ENCODE assay signal across 35 cellular contexts in the genomic region with DNA sequence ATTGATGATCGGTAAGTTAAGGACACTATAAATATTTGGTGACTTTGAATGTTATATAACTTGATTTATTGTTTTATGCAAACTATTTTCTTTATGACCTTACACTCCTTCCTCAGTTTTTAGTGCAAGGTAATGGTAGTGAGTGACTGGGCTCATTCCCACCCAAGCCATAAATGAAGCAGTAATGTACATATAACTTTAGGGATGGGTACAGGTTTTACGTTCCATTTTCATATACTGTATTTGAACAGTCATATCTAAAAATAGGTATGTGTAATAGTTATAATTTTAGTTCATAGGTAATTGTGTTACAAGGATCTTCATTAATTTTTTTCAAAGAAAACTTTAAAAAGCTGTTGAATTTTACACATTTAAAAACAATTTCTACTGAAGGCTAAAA.
"Had no signal": no experiment of that assay in that cellular context is flagged by ENCODE, and none has a peak within 500 bp of the region (broad histone marks: within the 10 kb centered on the region; RNA-seq: fewer than 3 reads in every experiment).

No MANE protein-coding gene starts in this region.

- H3K4me3 ChIP-seq: ascending aorta, breast epithelium, cardiac muscle cell, coronary artery, dorsolateral prefrontal cortex, gastrocnemius medialis, heart right ventricle had no signal

- H3K4me1 Mint-ChIP-seq: activated naive CD4-positive, alpha-beta T cell treated with anti-CD3 and anti-CD28 coated beads, Interleukin-2, amount 10 ng/mL, durations not matched to agents 7 days and 5 days; activated naive CD8-positive, alpha-beta T cell treated with anti-CD3 and anti-CD28 coated beads, Interleukin-2, amount 10 ng/mL, durations not matched to agents 7 days and 5 days; WTC11 had no signal

- H3K36me3 ChIP-seq: breast epithelium, cardiac muscle cell had no signal

- FAIRE-seq: endothelial cell of umbilical vein had no signal

- H3K27me3 Mint-ChIP-seq: activated CD4-positive, alpha-beta memory T cell treated with anti-CD3 and anti-CD28 coated beads for 36 hours; activated CD4-positive, alpha-beta T cell treated with anti-CD3 and anti-CD28 coated beads for 36 hours; activated CD4-positive, alpha-beta T cell treated with anti-CD3 and anti-CD28 coated beads, Interleukin-2, amount 10 ng/mL, durations not matched to agents 24 days and 14 days; activated naive CD4-positive, alpha-beta T cell treated with anti-CD3 and anti-CD28 coated beads, Interleukin-2, amount 10 ng/mL, durations not matched to agents 7 days and 5 days; activated naive CD8-positive, alpha-beta T cell treated with anti-CD3 and anti-CD28 coated beads, Interleukin-2, amount 10 ng/mL, durations not matched to agents 7 days and 5 days; activated T-cell treated with anti-CD3 and anti-CD28 coated beads, Interleukin-2, amount 50 U/mL, for 24 hours; brain; dendritic cell treated with granulocyte-macrophage colony-stimulating factor and Interleukin-4, amounts not matched to agents 40 ng/mL and 50 ng/mL, for 4 days; T-helper 17 cell had no signal

- DNase-seq: activated CD4-positive, alpha-beta memory T cell treated with anti-CD3 and anti-CD28 coated beads for 36 hours; activated CD4-positive, alpha-beta T cell treated with anti-CD3 and anti-CD28 coated beads for 36 hours; activated CD4-positive, alpha-beta T cell treated with anti-CD3 and anti-CD28 coated beads, Interleukin-2, amount 10 ng/mL, durations not matched to agents 24 days and 14 days; activated CD4-positive, CD25-positive, alpha-beta regulatory T cell treated with anti-CD3 and anti-CD28 coated beads, Interleukin-2, amount 50 U/mL, for 72 hours; activated CD8-positive, alpha-beta memory T cell treated with anti-CD3 and anti-CD28 coated beads, Interleukin-2, amount 50 U/mL, for 48 hours; activated CD8-positive, alpha-beta T cell treated with anti-CD3 and anti-CD28 coated beads, Interleukin-2, amount 10 ng/mL, durations not matched to agents 7 days and 5 days; activated gamma-delta T cell; activated naive CD4-positive, alpha-beta T cell; activated naive CD4-positive, alpha-beta T cell treated with anti-CD3 and anti-CD28 coated beads, Interleukin-2, amount 10 ng/mL, durations not matched to agents 7 days and 5 days; activated naive CD8-positive, alpha-beta T cell treated with anti-CD3 and anti-CD28 coated beads, Interleukin-2, amount 10 ng/mL, durations not matched to agents 7 days and 5 days; activated T-cell treated with anti-CD3 and anti-CD28 coated beads for 4 hours; activated T-cell treated with anti-CD3 and anti-CD28 coated beads, Interleukin-2, amount 50 U/mL, for 24 hours; activated T-cell treated with anti-CD3 and anti-CD28 coated beads, Interleukin-2, amount 50 U/mL, for 72 hours; central memory CD4-positive, alpha-beta T cell; cerebellar nuclear complex; dorsolateral prefrontal cortex; effector memory CD4-positive, alpha-beta T cell; endodermal cell; foreskin fibroblast; gastrocnemius medialis; heart right ventricle; T-helper 1 cell; T-helper 17 cell; T1000 had no signal

- H3K4me1 ChIP-seq: ascending aorta, breast epithelium, gastrocnemius medialis, heart right ventricle had no signal

- H3K9me3 ChIP-seq: ascending aorta, breast epithelium, gastrocnemius medialis, heart right ventricle had no signal

- ATAC-seq: activated CD4-positive, alpha-beta T cell treated with anti-CD3 and anti-CD28 coated beads for 36 hours; activated CD8-positive, alpha-beta T cell treated with anti-CD3 and anti-CD28 coated beads, Interleukin-2, amount 10 ng/mL, durations not matched to agents 7 days and 5 days; activated naive CD4-positive, alpha-beta T cell treated with anti-CD3 and anti-CD28 coated beads, Interleukin-2, amount 50 U/mL, for 72 hours; activated T-cell treated with anti-CD3 and anti-CD28 coated beads, Interleukin-2, amount 50 U/mL, for 72 hours; esophagus mucosa; gastrocnemius medialis; heart right ventricle; T-helper 17 cell; WTC11 had no signal

- H3K9me3 Mint-ChIP-seq: activated CD4-positive, alpha-beta memory T cell treated with anti-CD3 and anti-CD28 coated beads for 36 hours; activated CD4-positive, alpha-beta T cell treated with anti-CD3 and anti-CD28 coated beads, Interleukin-2, amount 10 ng/mL, durations not matched to agents 24 days and 14 days; activated naive CD4-positive, alpha-beta T cell treated with anti-CD3 and anti-CD28 coated beads, Interleukin-2, amount 10 ng/mL, durations not matched to agents 7 days and 5 days; activated naive CD4-positive, alpha-beta T cell treated with anti-CD3 and anti-CD28 coated beads, Interleukin-2, amount 50 U/mL, for 72 hours; activated naive CD8-positive, alpha-beta T cell treated with anti-CD3 and anti-CD28 coated beads, Interleukin-2, amount 10 ng/mL, durations not matched to agents 7 days and 5 days; activated T-cell treated with anti-CD3 and anti-CD28 coated beads, Interleukin-2, amount 50 U/mL, for 24 hours; activated T-cell treated with anti-CD3 and anti-CD28 coated beads, Interleukin-2, amount 50 U/mL, for 72 hours; brain; dendritic cell treated with granulocyte-macrophage colony-stimulating factor and Interleukin-4, amounts not matched to agents 40 ng/mL and 50 ng/mL, for 4 days; endodermal cell; T-helper 2 cell treated with Interferon-gamma antibody and Interleukin-4, amounts not matched to agents 5 μg/mL and 100 μg/mL, for 36 hours; WTC11 had no signal

- H3K27ac Mint-ChIP-seq: activated CD4-positive, alpha-beta memory T cell treated with anti-CD3 and anti-CD28 coated beads for 36 hours; activated CD4-positive, alpha-beta T cell treated with anti-CD3 and anti-CD28 coated beads for 36 hours; activated CD4-positive, alpha-beta T cell treated with anti-CD3 and anti-CD28 coated beads, Interleukin-2, amount 10 ng/mL, durations not matched to agents 24 days and 14 days; activated CD8-positive, alpha-beta T cell treated with anti-CD3 and anti-CD28 coated beads, Interleukin-2, amount 10 ng/mL, durations not matched to agents 7 days and 5 days; activated naive CD4-positive, alpha-beta T cell treated with anti-CD3 and anti-CD28 coated beads, Interleukin-2, amount 10 ng/mL, durations not matched to agents 7 days and 5 days; activated naive CD4-positive, alpha-beta T cell treated with anti-CD3 and anti-CD28 coated beads, Interleukin-2, amount 50 U/mL, for 72 hours; activated naive CD8-positive, alpha-beta T cell treated with anti-CD3 and anti-CD28 coated beads, Interleukin-2, amount 10 ng/mL, durations not matched to agents 7 days and 5 days; activated T-cell treated with anti-CD3 and anti-CD28 coated beads, Interleukin-2, amount 50 U/mL, for 24 hours; activated T-cell treated with anti-CD3 and anti-CD28 coated beads, Interleukin-2, amount 50 U/mL, for 72 hours; brain; dendritic cell treated with granulocyte-macrophage colony-stimulating factor and Interleukin-4, amounts not matched to agents 40 ng/mL and 50 ng/mL, for 4 days; T-helper 17 cell; T-helper 2 cell treated with Interferon-gamma antibody and Interleukin-4, amounts not matched to agents 5 μg/mL and 100 μg/mL, for 36 hours; WTC11 had no signal

- H3K4me3 Mint-ChIP-seq: activated CD4-positive, alpha-beta memory T cell treated with anti-CD3 and anti-CD28 coated beads for 36 hours; activated CD4-positive, alpha-beta T cell treated with anti-CD3 and anti-CD28 coated beads for 36 hours; activated CD4-positive, alpha-beta T cell treated with anti-CD3 and anti-CD28 coated beads, Interleukin-2, amount 10 ng/mL, durations not matched to agents 24 days and 14 days; activated CD8-positive, alpha-beta T cell treated with anti-CD3 and anti-CD28 coated beads, Interleukin-2, amount 10 ng/mL, durations not matched to agents 7 days and 5 days; activated naive CD4-positive, alpha-beta T cell treated with anti-CD3 and anti-CD28 coated beads, Interleukin-2, amount 10 ng/mL, durations not matched to agents 7 days and 5 days; activated naive CD8-positive, alpha-beta T cell treated with anti-CD3 and anti-CD28 coated beads, Interleukin-2, amount 10 ng/mL, durations not matched to agents 7 days and 5 days; activated T-cell treated with anti-CD3 and anti-CD28 coated beads, Interleukin-2, amount 50 U/mL, for 24 hours; activated T-cell treated with anti-CD3 and anti-CD28 coated beads, Interleukin-2, amount 50 U/mL, for 72 hours; brain; dendritic cell treated with granulocyte-macrophage colony-stimulating factor and Interleukin-4, amounts not matched to agents 40 ng/mL and 50 ng/mL, for 4 days; endodermal cell; T-helper 17 cell; T-helper 2 cell treated with Interferon-gamma antibody and Interleukin-4, amounts not matched to agents 5 μg/mL and 100 μg/mL, for 36 hours; WTC11 had no signal
